ENCODE assay signal across 17 cellular contexts in the genomic region with DNA sequence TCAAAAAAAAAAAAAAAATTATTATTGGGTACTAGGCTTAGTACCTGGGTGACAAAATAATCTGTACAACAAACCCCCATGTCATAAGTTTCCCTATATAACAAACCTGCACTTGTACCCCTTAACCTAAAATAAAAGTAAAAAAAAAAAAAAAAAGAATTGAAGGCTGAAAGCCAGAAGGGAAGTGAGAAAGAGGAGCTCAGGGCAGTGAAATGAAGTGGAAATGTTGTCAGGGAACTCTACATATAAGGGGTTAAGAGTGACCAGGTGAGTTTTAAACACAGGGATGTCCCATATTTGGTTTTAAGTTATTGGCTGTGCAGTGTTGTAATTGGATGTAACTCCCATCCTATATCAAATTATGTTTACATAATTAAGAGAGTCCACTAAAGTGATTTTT.
"Had no signal": no experiment of that assay in that cellular context is flagged by ENCODE, and none has a peak within 500 bp of the region (broad histone marks: within the 10 kb centered on the region; RNA-seq: fewer than 3 reads in every experiment).

No MANE protein-coding gene starts in this region.

- H3K79me2 ChIP-seq: parathyroid adenoma had no signal

- DNase-seq: activated CD4-positive, alpha-beta T cell treated with anti-CD3 and anti-CD28 coated beads, Interleukin-2, amount 10 ng/mL, durations not matched to agents 24 days and 14 days; activated CD4-positive, CD25-positive, alpha-beta regulatory T cell; activated CD8-positive, alpha-beta memory T cell treated with anti-CD3 and anti-CD28 coated beads, Interleukin-2, amount 50 U/mL, for 4 hours; activated CD8-positive, alpha-beta T cell treated with anti-CD3 and anti-CD28 coated beads, Interleukin-2, amount 10 ng/mL, durations not matched to agents 7 days and 5 days; activated gamma-delta T cell treated with Interleukin-2 at 50 U/mL for 16 hours; activated T-cell treated with anti-CD3 and anti-CD28 coated beads, Interleukin-2, amount 50 U/mL, for 48 hours; amygdala; naive B cell; sigmoid colon; thyroid gland had no signal

- H3K36me3 Mint-ChIP-seq: activated naive CD8-positive, alpha-beta T cell; naive B cell; stimulated activated memory B cell treated with anti-CD40 and anti-IgM and Interleukin-4, amounts not matched to agents 10 μg/mL and 1 μg/mL and 100 μg/mL, for 72 hours had no signal

- H3K4me1 Mint-ChIP-seq: central memory CD8-positive, alpha-beta T cell; stimulated activated memory B cell treated with anti-CD40 and anti-IgM and Interleukin-4, amounts not matched to agents 10 μg/mL and 1 μg/mL and 100 μg/mL, for 72 hours had no signal

- H3K27me3 ChIP-seq: brain microvascular endothelial cell, sigmoid colon, thyroid gland had no signal

- H3K9ac ChIP-seq: parathyroid adenoma had no signal

- H2AFZ ChIP-seq: parathyroid adenoma had no signal

- H3K27ac ChIP-seq: brain microvascular endothelial cell, coronary artery, parathyroid adenoma, thyroid gland had no signal

- H3K27ac Mint-ChIP-seq: activated CD4-positive, alpha-beta T cell treated with anti-CD3 and anti-CD28 coated beads, Interleukin-2, amount 10 ng/mL, durations not matched to agents 24 days and 14 days; activated CD8-positive, alpha-beta T cell treated with anti-CD3 and anti-CD28 coated beads, Interleukin-2, amount 10 ng/mL, durations not matched to agents 7 days and 5 days; activated naive CD8-positive, alpha-beta T cell; stimulated activated memory B cell treated with anti-CD40 and anti-IgM and Interleukin-4, amounts not matched to agents 10 μg/mL and 1 μg/mL and 100 μg/mL, for 72 hours had no signal

- H3K9me3 ChIP-seq: sigmoid colon, thyroid gland had no signal

- H3K36me3 ChIP-seq: brain microvascular endothelial cell, sigmoid colon, thyroid gland had no signal

- H3K4me1 ChIP-seq: parathyroid adenoma had no signal

- H3K4me3 ChIP-seq: coronary artery, sigmoid colon, thyroid gland had no signal

- H3K9me3 Mint-ChIP-seq: activated CD4-positive, alpha-beta T cell treated with anti-CD3 and anti-CD28 coated beads, Interleukin-2, amount 10 ng/mL, durations not matched to agents 24 days and 14 days; central memory CD8-positive, alpha-beta T cell; naive B cell; stimulated activated memory B cell treated with anti-CD40 and anti-IgM and Interleukin-4, amounts not matched to agents 10 μg/mL and 1 μg/mL and 100 μg/mL, for 72 hours had no signal

- H3K4me3 Mint-ChIP-seq: activated CD4-positive, alpha-beta T cell treated with anti-CD3 and anti-CD28 coated beads, Interleukin-2, amount 10 ng/mL, durations not matched to agents 24 days and 14 days; activated CD8-positive, alpha-beta T cell treated with anti-CD3 and anti-CD28 coated beads, Interleukin-2, amount 10 ng/mL, durations not matched to agents 7 days and 5 days; activated naive CD8-positive, alpha-beta T cell; central memory CD8-positive, alpha-beta T cell; naive B cell; stimulated activated memory B cell treated with anti-CD40 and anti-IgM and Interleukin-4, amounts not matched to agents 10 μg/mL and 1 μg/mL and 100 μg/mL, for 72 hours had no signal

- ATAC-seq: activated CD8-positive, alpha-beta T cell treated with anti-CD3 and anti-CD28 coated beads, Interleukin-2, amount 10 ng/mL, durations not matched to agents 7 days and 5 days; esophagus mucosa had no signal
